Comparison of ENCODE assay signal across 17 cellular contexts in genomic region chr10:75505840-75506506, GRCh38.
A peak's percentile ranks its signal among the peaks of the same experiment; 100 is the strongest.
DNase-seq lines count a peak whose midpoint lies in the region; ATAC-seq and TF ChIP-seq lines count a peak whose summit lies in the region.
"Had no signal": no experiment of that assay in that cellular context is flagged by ENCODE, and none has a peak within 500 bp of the region (broad histone marks: within the 10 kb centered on the region; RNA-seq: fewer than 3 reads in every experiment).

No MANE protein-coding gene starts in this region.

- peak; percentile 3 for DNase-seq in GM06990 (ENCODE audit: extremely low read depth, insufficient read length)
- DNase-seq in retina, result no peak
- no peak for DNase-seq in NCI-H345 (lab: John Stamatoyannopoulos, UW)
- no peak for DNase-seq in activated gamma-delta T cell (lab: John Stamatoyannopoulos, UW)
- DNase-seq in upper lobe of right lung, result no peak
- DNase-seq: activated CD4-positive, alpha-beta memory T cell treated with anti-CD3 and anti-CD28 coated beads for 36 hours; KBM-7; mesendoderm; NCI-H1436; NCI-H446; stimulated activated naive CD8-positive, alpha-beta T cell treated with anti-CD3 and anti-CD28 coated beads, Interleukin-15, Interleukin-2, amounts not matched to agents 100 U/mL and 50 U/mL, for 24 hours; uterus had no signal

- H3K4me1 ChIP-seq in upper lobe of right lung, result peaks cover 19% of the 10 kb centered on the region

- H3K4me3 ChIP-seq in GM06990 (replicated peaks; ENCODE audit: low read depth, low read length), result no peak overlapping the region
- H3K4me3 ChIP-seq in upper lobe of right lung, result no peak overlapping the region
- H3K4me3 ChIP-seq: gastroesophageal sphincter, GM23338, uterus had no signal

- H3K27me3 ChIP-seq in GM06990 (replicated peaks; ENCODE audit: control insufficient read depth, insufficient read depth, low read length) (no peaks in the 10 kb centered on the region; the same call in 1 of the 2 replicates), upper lobe of right lung (no peaks in the 10 kb centered on the region)
- H3K27me3 ChIP-seq: gastroesophageal sphincter, uterus had no signal

- H3K36me3 ChIP-seq in GM06990 (ENCODE audit: control insufficient read depth, insufficient read depth, low read length) (no peaks in the 10 kb centered on the region), upper lobe of right lung (no peaks in the 10 kb centered on the region)
- H3K36me3 ChIP-seq: gastroesophageal sphincter, uterus had no signal

- TF ChIP-seq CTCF in GM06990 (IDR thresholded peaks at IDR 0.05; ENCODE audit: insufficient read depth, low read length, poor library complexity, severe bottlenecking) (no peak), upper lobe of right lung (IDR thresholded peaks at IDR 0.05) (no peak)

- H3K9me3 ChIP-seq in upper lobe of right lung, result no peaks in the 10 kb centered on the region
- H3K9me3 ChIP-seq: gastroesophageal sphincter, uterus had no signal

- H3K27ac ChIP-seq in upper lobe of right lung, result no peak overlapping the region
- H3K27ac ChIP-seq: gastroesophageal sphincter, uterus had no signal

- ATAC-seq in GM19351 (IDR thresholded peaks at IDR 0.05; ENCODE audit: unreplicated experiment) (peak; percentile 69), HG02763 (IDR thresholded peaks at IDR 0.05; ENCODE audit: unreplicated experiment) (peak; percentile 49), HG03354 (IDR thresholded peaks at IDR 0.05; ENCODE audit: poor library complexity, severe bottlenecking, unreplicated experiment) (peak; percentile 81), upper lobe of right lung (no peak)
- ATAC-seq: gastroesophageal sphincter; GM23338; stimulated activated naive CD8-positive, alpha-beta T cell treated with anti-CD3 and anti-CD28 coated beads, Interleukin-15, Interleukin-2, amounts not matched to agents 100 U/mL and 50 U/mL, for 24 hours had no signal

- intact Hi-C loops in upper lobe of right lung (cut with DNase I), result no loop called here
